Comparison of ENCODE assay signal across 8 cellular contexts in genomic region chr12:108629824-108630476, GRCh38. TPM values are rescaled to one million over a fixed set of nuclear protein-coding genes. Genes with fewer than 3 reads are reported as not detected.
DNase-seq lines count a peak whose midpoint lies in the region; ATAC-seq lines count a peak whose summit lies in the region.

No MANE protein-coding gene starts in this region.

- H3K23ac ChIP-seq in neuronal stem cell (ENCODE audit: low read depth, low read length, poor library complexity): no peak overlapping the region

- WGBS in neuronal stem cell (ENCODE audit: extremely low coverage in 2 of 2, insufficient read length in 2 of 2, insufficient replicate concordance in 1 of 2), 2 donors: no CpG with 5 or more reads among the region's 17 CpGs

- H3K4ac ChIP-seq in neuronal stem cell (ENCODE audit: low read length): no peak overlapping the region

- H4K91ac ChIP-seq in neuronal stem cell (ENCODE audit: low read depth, low read length, poor library complexity): no peak overlapping the region

- H3K4me3 ChIP-seq in neuronal stem cell (ENCODE audit: low read length in 2 of 2): no peak overlapping the region

- peak overlapping the region; percentile 79 for H2AFZ ChIP-seq in neuronal stem cell (ENCODE audit: low read length)

- no peaks in the 10 kb centered on the region for H3K27me3 ChIP-seq in neuronal stem cell (ENCODE audit: control insufficient read depth in 3 of 3, insufficient read depth in 3 of 3, low read depth in 1 of 3, low read length in 3 of 3)

- H3K14ac ChIP-seq in neuronal stem cell (ENCODE audit: low read length): no peak overlapping the region

- peak overlapping the region; percentile 22 for H2BK5ac ChIP-seq in neuronal stem cell (ENCODE audit: low read length)

- H2BK12ac ChIP-seq in neuronal stem cell (ENCODE audit: low read length): no peak overlapping the region

- no peak overlapping the region for H2BK120ac ChIP-seq in neuronal stem cell (ENCODE audit: low read depth, low read length)

- peaks cover 20 to 38% of the 10 kb centered on the region in 2 donors for H3K4me1 ChIP-seq in neuronal stem cell (ENCODE audit: control insufficient read depth in 2 of 2, insufficient read depth in 1 of 2, low read depth in 1 of 2, low read length in 2 of 2)

- H3K36me3 ChIP-seq in neuronal stem cell (replicated peaks in 1 of 2; ENCODE audit: control insufficient read depth in 2 of 2, insufficient read depth in 2 of 2, low read length in 2 of 2): no peaks in the 10 kb centered on the region

- DNase-seq in HUDEP-2 (lab: John Stamatoyannopoulos, UW; ENCODE audit: unreplicated experiment in 76 of 76) (peak in 74 of 76 experiments; percentile 43 to 90 (median 78)), neuronal stem cell (ENCODE audit: low spot score) (no peak), SW 1271 (lab: John Stamatoyannopoulos, UW) (no peak), NCI-H748 (lab: John Stamatoyannopoulos, UW; ENCODE audit: unreplicated experiment) (no peak), NCI-H345 treated with DMSO at 0.1 percent for 48 hours (lab: John Stamatoyannopoulos, UW; ENCODE audit: unreplicated experiment) (no peak), NCI-H2107 (lab: John Stamatoyannopoulos, UW) (no peak)
- DNase-seq in effector CD4-positive, alpha-beta T cell: peak; percentile 61

- peak overlapping the region; percentile 0 for H2BK15ac ChIP-seq in neuronal stem cell (ENCODE audit: low read length)

- peak overlapping the region; percentile 86 for H3K18ac ChIP-seq in neuronal stem cell (ENCODE audit: low read length)

- peak overlapping the region; percentile 67 for H2AK5ac ChIP-seq in neuronal stem cell (ENCODE audit: low read depth, low read length)

- no peak overlapping the region for H3K4me2 ChIP-seq in neuronal stem cell (ENCODE audit: insufficient read depth, low read length, poor library complexity, severe bottlenecking)

- no peaks in the 10 kb centered on the region for H3K9me3 ChIP-seq in neuronal stem cell (replicated peaks in 1 of 2; ENCODE audit: control insufficient read depth in 2 of 2, insufficient read depth in 1 of 2, low read depth in 1 of 2, low read length in 2 of 2)

- H3K79me1 ChIP-seq in neuronal stem cell (ENCODE audit: low read depth, low read length): no peaks in the 10 kb centered on the region

- H3K9ac ChIP-seq in neuronal stem cell (ENCODE audit: low read depth, low read length, poor library complexity): no peak overlapping the region

- peak; percentile 53 to 57 for ATAC-seq in activated CD4-positive, CD25-positive, alpha-beta regulatory T cell treated with anti-CD3 and anti-CD28 coated beads, Interleukin-2, amount 50 U/mL, for 24 hours

- peak overlapping the region; percentile 78 for H4K8ac ChIP-seq in neuronal stem cell (ENCODE audit: low read depth, low read length)

- H3K27ac ChIP-seq in neuronal stem cell (replicated peaks; ENCODE audit: low read length): no peak overlapping the region

RNA-seq across cellular contexts. Expression of gene SELPLG, which starts 3.7 kb away (rescaled TPM):
- polyA plus RNA-seq in neuronal stem cell (2013, experiment 1 of 2): 0.11 TPM
- polyA plus RNA-seq in neuronal stem cell (2013, experiment 2 of 2): 0.15 TPM

RNA-seq across cellular contexts. Expression of gene TMEM119, which starts 32.1 kb away (rescaled TPM):
- 0.68 TPM for polyA plus RNA-seq in neuronal stem cell (2013, experiment 1 of 2)
- 0.73 TPM for polyA plus RNA-seq in neuronal stem cell (2013, experiment 2 of 2)

Comparison
In these comparisons a context has a peak if more than half of its experiments do, and no peak if none do; other contexts are left out.
1. DNase-seq: peak in HUDEP-2 (74 of 76) and effector CD4-positive, alpha-beta T cell (single experiment); none in neuronal stem cell (single experiment), SW 1271 (0 of 2), NCI-H748 (single experiment), NCI-H345 treated with DMSO at 0.1 percent for 48 hours (single experiment) and NCI-H2107 (single experiment).